In genomic region chr7:30648744-30649540, GRCh38 we compare ENCODE assay signal across 26 cellular contexts. TPM values are rescaled to one million over a fixed set of nuclear protein-coding genes. Genes with fewer than 3 reads are reported as not detected.
"Had no signal": no experiment of that assay in that cellular context is flagged by ENCODE, and none has a peak within 500 bp of the region (broad histone marks: within the 10 kb centered on the region; RNA-seq: fewer than 3 reads in every experiment).

No MANE protein-coding gene starts in this region.

- ATAC-seq: activated CD8-positive, alpha-beta T cell treated with anti-CD3 and anti-CD28 coated beads for 36 hours; esophagus mucosa; gastroesophageal sphincter; heart right ventricle; left ventricle myocardium superior; mucosa of descending colon; right cardiac atrium had no signal

- H3K4me3 Mint-ChIP-seq: activated B cell treated with CpG ODN at 0.5 μM for 24 hours; activated CD8-positive, alpha-beta T cell treated with anti-CD3 and anti-CD28 coated beads for 36 hours; naive B cell; neural progenitor cell had no signal

- H3K27ac ChIP-seq: brain microvascular endothelial cell, gastroesophageal sphincter, heart right ventricle, neural progenitor cell, prostate gland, skin epidermis, testis, upper lobe of left lung had no signal

- H3K4me1 ChIP-seq: gastroesophageal sphincter, heart right ventricle, prostate gland, testis, upper lobe of left lung had no signal

- H3K4me1 Mint-ChIP-seq: activated B cell treated with CpG ODN at 0.5 μM for 24 hours had no signal

- H3K36me3 ChIP-seq: neural progenitor cell, prostate gland, upper lobe of left lung had no signal

- H2AFZ ChIP-seq: neural progenitor cell had no signal

- H3K9me3 ChIP-seq: gastroesophageal sphincter, heart right ventricle, mucosa of descending colon, prostate gland, testis, upper lobe of left lung had no signal

- H3K9me3 Mint-ChIP-seq: activated B cell treated with CpG ODN at 0.5 μM for 24 hours; activated CD8-positive, alpha-beta T cell treated with anti-CD3 and anti-CD28 coated beads for 36 hours; naive B cell; neural progenitor cell had no signal

- H3K27me3 ChIP-seq: brain microvascular endothelial cell, gastroesophageal sphincter, heart right ventricle, neural progenitor cell, testis, upper lobe of left lung had no signal

- H3K9ac ChIP-seq: neural progenitor cell had no signal

- H3K4me3 ChIP-seq: gastroesophageal sphincter, heart right ventricle, mucosa of descending colon, neural progenitor cell, prostate gland, skin epidermis, testis, upper lobe of left lung had no signal

- H3K27ac Mint-ChIP-seq: activated B cell treated with CpG ODN at 0.5 μM for 24 hours; activated CD8-positive, alpha-beta T cell treated with anti-CD3 and anti-CD28 coated beads for 36 hours; neural progenitor cell had no signal

- H3K4me2 ChIP-seq: neural progenitor cell had no signal

- DNase-seq: activated B cell treated with CpG ODN at 0.5 μM for 24 hours; activated CD4-positive, alpha-beta T cell treated with anti-CD3 and anti-CD28 coated beads for 4 hours; activated CD8-positive, alpha-beta T cell treated with anti-CD3 and anti-CD28 coated beads for 36 hours; activated naive CD4-positive, alpha-beta T cell treated with Interleukin-2 at 50 U/mL for 16 hours; anterior cingulate cortex; brain microvascular endothelial cell; central memory CD4-positive, alpha-beta T cell; cortex of kidney; heart right ventricle; kidney glomerular epithelial cell; left ventricle myocardium superior; mucosa of descending colon; naive B cell; right cardiac atrium; stimulated activated CD4-positive, alpha-beta T cell treated with anti-CD3 and anti-CD28 coated beads, Interleukin-15, amount 100 ng/mL, for 24 hours; stimulated activated CD4-positive, alpha-beta T cell treated with anti-CD3 and anti-CD28 coated beads, Interleukin-2, amount 100 ng/mL, for 48 hours; T-helper 1 cell; T-helper 9 cell; testis; upper lobe of left lung had no signal

- H3K27me3 Mint-ChIP-seq: activated B cell treated with CpG ODN at 0.5 μM for 24 hours; activated CD8-positive, alpha-beta T cell treated with anti-CD3 and anti-CD28 coated beads for 36 hours; naive B cell had no signal

RNA-seq across cellular contexts. Expression of gene CRHR2, which starts 33.3 kb away (rescaled TPM):
- total RNA-seq: activated B cell treated with CpG ODN at 0.5 μM for 24 hours; activated CD8-positive, alpha-beta T cell treated with anti-CD3 and anti-CD28 coated beads for 36 hours; esophagus mucosa; mucosa of descending colon; osteocyte had no signal
